ENCODE assay signal across 1 cellular context in the genomic region with DNA sequence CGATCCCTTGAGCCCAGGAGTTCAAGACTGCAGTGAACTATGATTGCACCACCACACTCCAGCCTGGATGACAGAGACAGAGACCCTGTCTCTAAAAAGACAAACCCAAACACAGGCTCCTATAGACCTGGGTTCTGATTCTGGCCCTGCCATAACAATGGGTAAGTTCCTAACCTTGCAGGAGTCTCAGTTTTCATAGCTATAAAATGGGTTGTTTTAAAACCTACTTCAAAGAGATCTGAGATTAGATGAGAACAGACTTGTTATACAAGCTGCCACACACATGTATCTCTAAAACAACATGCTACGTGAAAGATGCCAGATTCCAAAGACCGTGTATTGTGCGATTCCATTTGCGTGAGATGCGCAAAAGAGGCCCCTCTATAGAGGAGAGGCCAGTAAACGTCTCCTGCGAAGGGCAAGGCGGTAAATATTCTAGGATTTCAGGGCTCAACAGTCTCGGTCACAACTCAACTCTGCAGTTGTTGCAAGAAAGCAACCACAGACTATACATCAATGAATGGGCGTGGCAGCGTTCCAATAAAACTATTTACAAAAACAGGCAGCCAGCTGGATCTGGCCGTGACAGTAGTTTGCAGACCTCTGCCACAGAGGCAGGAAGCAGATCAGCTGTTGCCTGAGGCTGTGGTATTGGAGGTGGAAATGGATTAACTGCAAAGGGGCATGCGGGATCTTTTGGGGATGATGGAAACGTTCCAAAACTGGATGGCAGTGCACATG.
TF ChIP-seq lines count a peak whose summit lies in the region.

No MANE protein-coding gene starts in this region.

TF ChIP-seq in HepG2, 621 proteins besides CTCF, POLR2A, EP300 and RAD21:
- TF ChIP-seq ZNF629 (CRISPR knock-in tag; conservative IDR thresholded peaks at IDR 0.05) (peak; percentile 65), SYNCRIP (IDR thresholded peaks at IDR 0.05; ENCODE audit: insufficient read depth, low read depth, low read length) (no peak)
TF ChIP-seq in HepG2: peak in this region for 1.
